ENCODE assay signal across 1 cellular context in the genomic region with DNA sequence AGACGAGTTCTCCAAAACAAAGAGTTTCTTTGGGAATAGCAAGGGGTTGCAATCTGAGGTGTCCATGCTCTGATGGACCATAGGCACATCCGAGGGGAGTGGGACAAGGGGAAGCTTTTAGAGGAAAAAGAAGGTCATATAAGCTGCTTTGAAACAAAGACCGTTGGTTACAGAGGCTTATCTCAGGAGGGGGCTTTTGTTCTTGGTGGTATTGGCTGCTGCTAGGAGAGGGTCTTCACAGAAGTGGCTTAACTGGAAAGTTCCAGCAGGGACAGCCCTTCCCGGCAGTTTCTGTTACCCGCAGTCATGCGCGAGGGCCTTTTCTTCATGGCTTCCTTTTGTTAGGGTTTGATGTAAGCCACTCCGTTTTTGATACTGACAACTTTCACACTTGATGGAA.
TF ChIP-seq lines count a peak whose summit lies in the region.

No MANE protein-coding gene starts in this region.

TF ChIP-seq in H1, 55 proteins besides CTCF, POLR2A, EP300 and RAD21:
- TF ChIP-seq GABPA (IDR thresholded peaks at IDR 0.05; ENCODE audit: borderline replicate concordance, insufficient read depth, low read length) (no peak), RFX5 (IDR thresholded peaks at IDR 0.05; ENCODE audit: borderline replicate concordance, low read depth, low read length) (no peak), SP1 (IDR thresholded peaks at IDR 0.05; ENCODE audit: low read depth, low read length) (peak; percentile 80), SAP30 (IDR thresholded peaks at IDR 0.05; ENCODE audit: insufficient read depth, insufficient replicate concordance, low read length) (no peak), TBP (IDR thresholded peaks at IDR 0.05; ENCODE audit: low read depth, low read length) (no peak), TCF12 (IDR thresholded peaks at IDR 0.05; ENCODE audit: low read depth, low read length) (no peak), SIN3A (conservative IDR thresholded peaks at IDR 0.05 in 1 of 2, IDR thresholded peaks at IDR 0.05 in 1 of 2; ENCODE audit: low read depth in 1 of 2, low read length in 2 of 2) (no peak), MAFK (IDR thresholded peaks at IDR 0.05; ENCODE audit: low read depth, low read length) (no peak), JUN (IDR thresholded peaks at IDR 0.05; ENCODE audit: low read depth, low read length) (no peak), CHD1 (IDR thresholded peaks at IDR 0.05; ENCODE audit: low read depth, low read length) (no peak), RNF2 (IDR thresholded peaks at IDR 0.05; ENCODE audit: borderline replicate concordance, low read depth, low read length, missing control alignments, poor library complexity, severe bottlenecking) (no peak), SIRT6 (IDR thresholded peaks at IDR 0.05; ENCODE audit: low read length) (no peak), SP4 (IDR thresholded peaks at IDR 0.05; ENCODE audit: low read length) (no peak), HDAC2 (IDR thresholded peaks at IDR 0.05; ENCODE audit: borderline replicate concordance in 1 of 2, low read depth in 2 of 2, low read length in 2 of 2) (peak; percentile 28 to 63; a peak in 2 of 4 replicates), POU5F1 (IDR thresholded peaks at IDR 0.05; ENCODE audit: low read depth, low read length) (no peak), EZH2 (IDR thresholded peaks at IDR 0.05; ENCODE audit: low read depth, low read length, severe bottlenecking) (no peak), KDM4A (IDR thresholded peaks at IDR 0.05; ENCODE audit: low read depth, low read length, severe bottlenecking) (no peak), TAF1 (IDR thresholded peaks at IDR 0.05; ENCODE audit: low read depth, low read length) (no peak), KDM5A (IDR thresholded peaks at IDR 0.05; ENCODE audit: low read length) (no peak), YY1 (IDR thresholded peaks at IDR 0.05; ENCODE audit: low read depth, low read length) (0 out of 2 replicates have a peak, but pooled peaks have one; percentile 33), TEAD4 (IDR thresholded peaks at IDR 0.05; ENCODE audit: low read depth, low read length) (no peak), RXRA (IDR thresholded peaks at IDR 0.05; ENCODE audit: insufficient read depth, low read depth, low read length) (no peak), CHD2 (IDR thresholded peaks at IDR 0.05; ENCODE audit: low read length) (no peak), ASH2L (IDR thresholded peaks at IDR 0.05; ENCODE audit: low read length) (no peak), NRF1 (IDR thresholded peaks at IDR 0.05; ENCODE audit: low read depth, low read length) (no peak), RBBP5 (IDR thresholded peaks at IDR 0.05; ENCODE audit: borderline replicate concordance, low read depth, low read length) (no peak), CBX8 (IDR thresholded peaks at IDR 0.05; ENCODE audit: borderline replicate concordance, low read depth, low read length) (no peak), NANOG (IDR thresholded peaks at IDR 0.05; ENCODE audit: insufficient read depth, low read depth, low read length, poor library complexity, severe bottlenecking) (no peak), SUZ12 (IDR thresholded peaks at IDR 0.05; ENCODE audit: low read length) (no peak), CBX5 (IDR thresholded peaks at IDR 0.05; ENCODE audit: low read depth, low read length) (no peak), KDM1A (IDR thresholded peaks at IDR 0.05; ENCODE audit: borderline replicate concordance, low read length) (peak; percentile 12; the same call in 1 of the 2 replicates), BCL11A (IDR thresholded peaks at IDR 0.05; ENCODE audit: low read depth in 2 of 2, low read length in 2 of 2) (peak in 1 of 2 experiments; percentile 80), TAF7 (optimal IDR thresholded peaks at IDR 0.05; ENCODE audit: borderline replicate concordance, low read depth, low read length) (no peak), FOSL1 (IDR thresholded peaks at IDR 0.05; ENCODE audit: insufficient read depth, low read depth, low read length) (no peak), HDAC6 (IDR thresholded peaks at IDR 0.05; ENCODE audit: low read depth, low read length) (no peak), EGR1 (IDR thresholded peaks at IDR 0.05; ENCODE audit: borderline replicate concordance, low read depth, low read length) (no peak), SRF (IDR thresholded peaks at IDR 0.05; ENCODE audit: low read depth, low read length) (no peak)
- TF ChIP-seq, protein P1, sequence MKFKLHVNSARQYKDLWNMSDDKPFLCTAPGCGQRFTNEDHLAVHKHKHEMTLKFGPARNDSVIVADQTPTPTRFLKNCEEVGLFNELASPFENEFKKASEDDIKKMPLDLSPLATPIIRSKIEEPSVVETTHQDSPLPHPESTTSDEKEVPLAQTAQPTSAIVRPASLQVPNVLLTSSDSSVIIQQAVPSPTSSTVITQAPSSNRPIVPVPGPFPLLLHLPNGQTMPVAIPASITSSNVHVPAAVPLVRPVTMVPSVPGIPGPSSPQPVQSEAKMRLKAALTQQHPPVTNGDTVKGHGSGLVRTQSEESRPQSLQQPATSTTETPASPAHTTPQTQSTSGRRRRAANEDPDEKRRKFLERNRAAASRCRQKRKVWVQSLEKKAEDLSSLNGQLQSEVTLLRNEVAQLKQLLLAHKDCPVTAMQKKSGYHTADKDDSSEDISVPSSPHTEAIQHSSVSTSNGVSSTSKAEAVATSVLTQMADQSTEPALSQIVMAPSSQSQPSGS (IDR thresholded peaks at IDR 0.05; ENCODE audit: low read length) = no peak
- TF ChIP-seq, protein P2, sequence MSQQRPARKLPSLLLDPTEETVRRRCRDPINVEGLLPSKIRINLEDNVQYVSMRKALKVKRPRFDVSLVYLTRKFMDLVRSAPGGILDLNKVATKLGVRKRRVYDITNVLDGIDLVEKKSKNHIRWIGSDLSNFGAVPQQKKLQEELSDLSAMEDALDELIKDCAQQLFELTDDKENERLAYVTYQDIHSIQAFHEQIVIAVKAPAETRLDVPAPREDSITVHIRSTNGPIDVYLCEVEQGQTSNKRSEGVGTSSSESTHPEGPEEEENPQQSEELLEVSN (IDR thresholded peaks at IDR 0.05) = no peak
- TF ChIP-seq, protein P3, sequence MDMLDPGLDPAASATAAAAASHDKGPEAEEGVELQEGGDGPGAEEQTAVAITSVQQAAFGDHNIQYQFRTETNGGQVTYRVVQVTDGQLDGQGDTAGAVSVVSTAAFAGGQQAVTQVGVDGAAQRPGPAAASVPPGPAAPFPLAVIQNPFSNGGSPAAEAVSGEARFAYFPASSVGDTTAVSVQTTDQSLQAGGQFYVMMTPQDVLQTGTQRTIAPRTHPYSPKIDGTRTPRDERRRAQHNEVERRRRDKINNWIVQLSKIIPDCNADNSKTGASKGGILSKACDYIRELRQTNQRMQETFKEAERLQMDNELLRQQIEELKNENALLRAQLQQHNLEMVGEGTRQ (IDR thresholded peaks at IDR 0.05; ENCODE audit: low read length) = no peak
- TF ChIP-seq, protein P4, sequence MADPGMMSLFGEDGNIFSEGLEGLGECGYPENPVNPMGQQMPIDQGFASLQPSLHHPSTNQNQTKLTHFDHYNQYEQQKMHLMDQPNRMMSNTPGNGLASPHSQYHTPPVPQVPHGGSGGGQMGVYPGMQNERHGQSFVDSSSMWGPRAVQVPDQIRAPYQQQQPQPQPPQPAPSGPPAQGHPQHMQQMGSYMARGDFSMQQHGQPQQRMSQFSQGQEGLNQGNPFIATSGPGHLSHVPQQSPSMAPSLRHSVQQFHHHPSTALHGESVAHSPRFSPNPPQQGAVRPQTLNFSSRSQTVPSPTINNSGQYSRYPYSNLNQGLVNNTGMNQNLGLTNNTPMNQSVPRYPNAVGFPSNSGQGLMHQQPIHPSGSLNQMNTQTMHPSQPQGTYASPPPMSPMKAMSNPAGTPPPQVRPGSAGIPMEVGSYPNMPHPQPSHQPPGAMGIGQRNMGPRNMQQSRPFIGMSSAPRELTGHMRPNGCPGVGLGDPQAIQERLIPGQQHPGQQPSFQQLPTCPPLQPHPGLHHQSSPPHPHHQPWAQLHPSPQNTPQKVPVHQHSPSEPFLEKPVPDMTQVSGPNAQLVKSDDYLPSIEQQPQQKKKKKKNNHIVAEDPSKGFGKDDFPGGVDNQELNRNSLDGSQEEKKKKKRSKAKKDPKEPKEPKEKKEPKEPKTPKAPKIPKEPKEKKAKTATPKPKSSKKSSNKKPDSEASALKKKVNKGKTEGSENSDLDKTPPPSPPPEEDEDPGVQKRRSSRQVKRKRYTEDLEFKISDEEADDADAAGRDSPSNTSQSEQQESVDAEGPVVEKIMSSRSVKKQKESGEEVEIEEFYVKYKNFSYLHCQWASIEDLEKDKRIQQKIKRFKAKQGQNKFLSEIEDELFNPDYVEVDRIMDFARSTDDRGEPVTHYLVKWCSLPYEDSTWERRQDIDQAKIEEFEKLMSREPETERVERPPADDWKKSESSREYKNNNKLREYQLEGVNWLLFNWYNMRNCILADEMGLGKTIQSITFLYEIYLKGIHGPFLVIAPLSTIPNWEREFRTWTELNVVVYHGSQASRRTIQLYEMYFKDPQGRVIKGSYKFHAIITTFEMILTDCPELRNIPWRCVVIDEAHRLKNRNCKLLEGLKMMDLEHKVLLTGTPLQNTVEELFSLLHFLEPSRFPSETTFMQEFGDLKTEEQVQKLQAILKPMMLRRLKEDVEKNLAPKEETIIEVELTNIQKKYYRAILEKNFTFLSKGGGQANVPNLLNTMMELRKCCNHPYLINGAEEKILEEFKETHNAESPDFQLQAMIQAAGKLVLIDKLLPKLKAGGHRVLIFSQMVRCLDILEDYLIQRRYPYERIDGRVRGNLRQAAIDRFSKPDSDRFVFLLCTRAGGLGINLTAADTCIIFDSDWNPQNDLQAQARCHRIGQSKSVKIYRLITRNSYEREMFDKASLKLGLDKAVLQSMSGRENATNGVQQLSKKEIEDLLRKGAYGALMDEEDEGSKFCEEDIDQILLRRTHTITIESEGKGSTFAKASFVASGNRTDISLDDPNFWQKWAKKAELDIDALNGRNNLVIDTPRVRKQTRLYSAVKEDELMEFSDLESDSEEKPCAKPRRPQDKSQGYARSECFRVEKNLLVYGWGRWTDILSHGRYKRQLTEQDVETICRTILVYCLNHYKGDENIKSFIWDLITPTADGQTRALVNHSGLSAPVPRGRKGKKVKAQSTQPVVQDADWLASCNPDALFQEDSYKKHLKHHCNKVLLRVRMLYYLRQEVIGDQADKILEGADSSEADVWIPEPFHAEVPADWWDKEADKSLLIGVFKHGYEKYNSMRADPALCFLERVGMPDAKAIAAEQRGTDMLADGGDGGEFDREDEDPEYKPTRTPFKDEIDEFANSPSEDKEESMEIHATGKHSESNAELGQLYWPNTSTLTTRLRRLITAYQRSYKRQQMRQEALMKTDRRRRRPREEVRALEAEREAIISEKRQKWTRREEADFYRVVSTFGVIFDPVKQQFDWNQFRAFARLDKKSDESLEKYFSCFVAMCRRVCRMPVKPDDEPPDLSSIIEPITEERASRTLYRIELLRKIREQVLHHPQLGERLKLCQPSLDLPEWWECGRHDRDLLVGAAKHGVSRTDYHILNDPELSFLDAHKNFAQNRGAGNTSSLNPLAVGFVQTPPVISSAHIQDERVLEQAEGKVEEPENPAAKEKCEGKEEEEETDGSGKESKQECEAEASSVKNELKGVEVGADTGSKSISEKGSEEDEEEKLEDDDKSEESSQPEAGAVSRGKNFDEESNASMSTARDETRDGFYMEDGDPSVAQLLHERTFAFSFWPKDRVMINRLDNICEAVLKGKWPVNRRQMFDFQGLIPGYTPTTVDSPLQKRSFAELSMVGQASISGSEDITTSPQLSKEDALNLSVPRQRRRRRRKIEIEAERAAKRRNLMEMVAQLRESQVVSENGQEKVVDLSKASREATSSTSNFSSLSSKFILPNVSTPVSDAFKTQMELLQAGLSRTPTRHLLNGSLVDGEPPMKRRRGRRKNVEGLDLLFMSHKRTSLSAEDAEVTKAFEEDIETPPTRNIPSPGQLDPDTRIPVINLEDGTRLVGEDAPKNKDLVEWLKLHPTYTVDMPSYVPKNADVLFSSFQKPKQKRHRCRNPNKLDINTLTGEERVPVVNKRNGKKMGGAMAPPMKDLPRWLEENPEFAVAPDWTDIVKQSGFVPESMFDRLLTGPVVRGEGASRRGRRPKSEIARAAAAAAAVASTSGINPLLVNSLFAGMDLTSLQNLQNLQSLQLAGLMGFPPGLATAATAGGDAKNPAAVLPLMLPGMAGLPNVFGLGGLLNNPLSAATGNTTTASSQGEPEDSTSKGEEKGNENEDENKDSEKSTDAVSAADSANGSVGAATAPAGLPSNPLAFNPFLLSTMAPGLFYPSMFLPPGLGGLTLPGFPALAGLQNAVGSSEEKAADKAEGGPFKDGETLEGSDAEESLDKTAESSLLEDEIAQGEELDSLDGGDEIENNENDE (IDR thresholded peaks at IDR 0.05; ENCODE audit: insufficient replicate concordance, low read length) = no peak
- TF ChIP-seq, protein P5, sequence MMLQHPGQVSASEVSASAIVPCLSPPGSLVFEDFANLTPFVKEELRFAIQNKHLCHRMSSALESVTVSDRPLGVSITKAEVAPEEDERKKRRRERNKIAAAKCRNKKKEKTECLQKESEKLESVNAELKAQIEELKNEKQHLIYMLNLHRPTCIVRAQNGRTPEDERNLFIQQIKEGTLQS (IDR thresholded peaks at IDR 0.05; ENCODE audit: insufficient read depth, low read depth, low read length) = no peak
